Comparison of ENCODE assay signal across 10 cellular contexts in the genomic region with DNA sequence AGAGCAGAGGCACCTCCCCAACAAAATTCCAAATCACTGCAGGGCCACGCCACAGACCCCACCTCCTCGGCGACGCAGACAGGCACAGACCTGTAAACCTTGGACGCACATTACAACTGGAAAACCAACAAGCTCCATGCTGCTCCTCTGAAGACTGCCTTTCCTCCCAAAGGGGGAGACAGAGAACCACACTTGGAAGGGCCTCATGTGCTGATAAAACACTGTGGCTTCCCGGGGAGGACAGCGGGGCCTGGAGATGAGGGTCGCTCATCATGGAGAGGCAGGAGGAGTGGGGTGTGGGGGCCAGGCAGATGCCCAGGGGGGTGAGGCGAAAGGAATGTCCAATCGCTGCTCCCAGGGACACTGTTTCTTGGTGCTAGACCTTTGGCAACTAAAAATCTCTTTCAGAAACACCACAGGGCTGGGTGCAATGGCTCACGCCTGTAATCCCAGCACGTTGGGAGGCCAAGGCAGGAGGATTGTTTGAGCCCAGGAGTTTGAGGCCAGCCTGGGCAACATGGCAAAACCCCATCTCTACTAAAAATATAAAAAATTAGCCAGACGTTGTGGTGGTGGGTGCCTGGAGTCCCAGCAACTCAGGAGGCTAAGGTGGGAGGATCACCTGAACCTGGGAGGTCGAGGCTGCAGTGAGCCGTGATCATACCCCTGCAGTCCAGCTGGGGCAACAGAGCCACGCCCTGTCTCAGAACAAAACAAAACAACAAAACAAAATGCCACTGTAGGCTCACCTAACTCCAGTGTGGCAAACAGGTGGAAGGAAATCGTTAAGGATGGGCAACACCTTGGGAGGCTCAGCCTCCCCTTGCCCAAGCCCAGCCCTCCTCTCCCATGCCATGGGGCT. TPM values are rescaled to one million over a fixed set of nuclear protein-coding genes. Genes with fewer than 3 reads are reported as not detected.
DNase-seq lines count a peak whose midpoint lies in the region; ATAC-seq and TF ChIP-seq lines count a peak whose summit lies in the region.
"Had no signal": no experiment of that assay in that cellular context is flagged by ENCODE, and none has a peak within 500 bp of the region (broad histone marks: within the 10 kb centered on the region; RNA-seq: fewer than 3 reads in every experiment).

No MANE protein-coding gene starts in this region.

- H3K4me3 Mint-ChIP-seq in GM23338 = no peak overlapping the region
- H3K4me3 Mint-ChIP-seq: IgD-negative memory B cell had no signal

- H3K9me3 ChIP-seq in SK-N-SH = no peaks in the 10 kb centered on the region

- WGBS in SK-N-SH (ENCODE audit: low lambda C conversion rate) = 86% methylated on average over 17 of the region's 17 CpGs

- H3K9ac ChIP-seq in SK-N-SH = no peak overlapping the region

- H3F3A ChIP-seq in GM23338 (replicated peaks; ENCODE audit: low read depth) (peaks cover 4% of the 10 kb centered on the region; the same call in 1 of the 2 replicates), SK-N-SH (replicated peaks; ENCODE audit: insufficient read depth) (no peaks in the 10 kb centered on the region)

- peaks cover 2% of the 10 kb centered on the region for H3K27me3 Mint-ChIP-seq in GM23338 (ENCODE audit: insufficient read depth, low read depth, poor library complexity)
- H3K27me3 Mint-ChIP-seq: IgD-negative memory B cell had no signal

- CTCF ChIA-PET in SK-N-SH (lab: Yijun Ruan, JAX) = interaction anchor here (0.6 to 0.9 kb wide), 2 partner anchors 22 to 63 kb away, joined by 3 to 4 read pairs; no protein-coding TSS in a partner anchor

- H4K20me1 ChIP-seq in GM23338 (replicated peaks; ENCODE audit: insufficient read depth) (peaks cover 20% of the 10 kb centered on the region), SK-N-SH (ENCODE audit: insufficient read depth) (peaks cover 4% of the 10 kb centered on the region; the same call in 1 of the 2 replicates)

- peaks cover 82% of the 10 kb centered on the region for H3K79me2 ChIP-seq in GM23338 (replicated peaks; ENCODE audit: insufficient read depth)
- peaks cover 19% of the 10 kb centered on the region; the same call in 1 of the 2 replicates for H3K79me2 ChIP-seq in SK-N-SH (ENCODE audit: insufficient read depth)

- ATAC-seq in GM23338 (peak; percentile 85), GM18867 (IDR thresholded peaks at IDR 0.05; ENCODE audit: unreplicated experiment) (no peak), GM21526 (IDR thresholded peaks at IDR 0.05; ENCODE audit: low FRiP score, unreplicated experiment) (no peak)

- H3K27ac ChIP-seq in GM23338 (ENCODE audit: low read depth) (no peak overlapping the region), SK-N-SH (ENCODE audit: low read depth in 2 of 2, low read length in 1 of 2) (no peak overlapping the region)

- H3K27me3 ChIP-seq in GM23338 (ENCODE audit: insufficient read depth) = no peaks in the 10 kb centered on the region
- no peaks in the 10 kb centered on the region for H3K27me3 ChIP-seq in SK-N-SH (ENCODE audit: insufficient read depth)

- peaks cover 9% of the 10 kb centered on the region; the same call in 2 of the 3 replicates for H3K9me3 Mint-ChIP-seq in GM23338
- H3K9me3 Mint-ChIP-seq: IgD-negative memory B cell had no signal

- H3K9me2 ChIP-seq in GM23338 (ENCODE audit: insufficient read depth) (no peaks in the 10 kb centered on the region), SK-N-SH (no peaks in the 10 kb centered on the region)

- TF ChIP-seq CTCF in GM23338 (conservative IDR thresholded peaks at IDR 0.05; ENCODE audit: low read depth in 2 of 2) (peak; percentile 64 to 90), SK-N-SH (IDR thresholded peaks at IDR 0.05) (peak; percentile 35), fibroblast of villous mesenchyme (IDR thresholded peaks at IDR 0.05; ENCODE audit: insufficient read depth, low read depth, low read length) (peak; percentile 60), retinal pigment epithelial cell (conservative IDR thresholded peaks at IDR 0.05; ENCODE audit: low read depth, low read length) (peak; percentile 36)

- H3K4me3 ChIP-seq in GM23338 (no peak overlapping the region), SK-N-SH (ENCODE audit: low read depth in 2 of 2, low read length in 1 of 2) (no peak overlapping the region), fibroblast of villous mesenchyme (ENCODE audit: low read depth, low read length) (no peak overlapping the region), retinal pigment epithelial cell (ENCODE audit: low read length) (no peak overlapping the region)

- peak; percentile 76 for DNase-seq in GM23338 (ENCODE audit: low spot score)
- DNase-seq in SK-N-SH = no peak
- DNase-seq in fibroblast of villous mesenchyme (ENCODE audit: low read depth) = peak; percentile 53
- no peak for DNase-seq in retinal pigment epithelial cell (ENCODE audit: low read depth)
- no peak for DNase-seq in NCI-H2171 (lab: John Stamatoyannopoulos, UW)
- DNase-seq in amniotic stem cell (lab: John Stamatoyannopoulos, UW) = no peak
- DNase-seq: effector memory CD4-positive, alpha-beta T cell had no signal

- H3K4me2 ChIP-seq in GM23338 = no peak overlapping the region
- no peak overlapping the region for H3K4me2 ChIP-seq in SK-N-SH

- no peak for TF ChIP-seq EP300 in SK-N-SH (IDR thresholded peaks at IDR 0.05; ENCODE audit: borderline replicate concordance in 1 of 2, low read depth in 1 of 2, low read length in 1 of 2)

- TF ChIP-seq RAD21 in SK-N-SH (IDR thresholded peaks at IDR 0.05; ENCODE audit: low read length) = peak; percentile 53

- H2AFZ ChIP-seq in GM23338 (no peak overlapping the region), SK-N-SH (ENCODE audit: low read depth) (no peak overlapping the region)

- H3K4me1 Mint-ChIP-seq in GM23338 = peaks cover 33% of the 10 kb centered on the region

- H3K36me3 ChIP-seq in GM23338 (ENCODE audit: insufficient read depth) (no peaks in the 10 kb centered on the region), SK-N-SH (replicated peaks in 1 of 2; ENCODE audit: control insufficient read depth in 1 of 2, insufficient read depth in 2 of 2, low read length in 1 of 2) (no peaks in the 10 kb centered on the region)

- H3K4me1 ChIP-seq in GM23338 (ENCODE audit: insufficient read depth) (peaks cover 19% of the 10 kb centered on the region), SK-N-SH (ENCODE audit: control insufficient read depth in 1 of 2, insufficient read depth in 2 of 2, low read depth in 1 of 2, low read length in 1 of 2) (peaks cover 0 to 5% of the 10 kb centered on the region in 2 experiments; a peak in 1 of 4 replicates)

- H3K27ac Mint-ChIP-seq in GM23338 = 0 out of 2 replicates have a peak overlapping the region, but pooled peaks have one; percentile 5
- H3K27ac Mint-ChIP-seq: IgD-negative memory B cell had no signal

- POLR2A ChIA-PET in SK-N-SH (lab: Yijun Ruan, JAX) = no interaction called here

- peaks cover 29% of the 10 kb centered on the region for H3K36me3 Mint-ChIP-seq in GM23338 (ENCODE audit: low read depth)

TF ChIP-seq in GM23338, 12 proteins besides CTCF, POLR2A, EP300 and RAD21 (continues in another document):
- TF ChIP-seq EZH2 (IDR thresholded peaks at IDR 0.05; ENCODE audit: low read depth, unreplicated experiment) (no peak), EZH2phosphoT487 (IDR thresholded peaks at IDR 0.05; ENCODE audit: unreplicated experiment) (no peak), CREB1 (CRISPR knock-in tag; IDR thresholded peaks at IDR 0.05; ENCODE audit: low read depth) (no peak), STAT1 (IDR thresholded peaks at IDR 0.05; ENCODE audit: unreplicated experiment) (no peak), ZNF114 (CRISPR knock-in tag; IDR thresholded peaks at IDR 0.05) (no peak)
- TF ChIP-seq, protein P1, sequence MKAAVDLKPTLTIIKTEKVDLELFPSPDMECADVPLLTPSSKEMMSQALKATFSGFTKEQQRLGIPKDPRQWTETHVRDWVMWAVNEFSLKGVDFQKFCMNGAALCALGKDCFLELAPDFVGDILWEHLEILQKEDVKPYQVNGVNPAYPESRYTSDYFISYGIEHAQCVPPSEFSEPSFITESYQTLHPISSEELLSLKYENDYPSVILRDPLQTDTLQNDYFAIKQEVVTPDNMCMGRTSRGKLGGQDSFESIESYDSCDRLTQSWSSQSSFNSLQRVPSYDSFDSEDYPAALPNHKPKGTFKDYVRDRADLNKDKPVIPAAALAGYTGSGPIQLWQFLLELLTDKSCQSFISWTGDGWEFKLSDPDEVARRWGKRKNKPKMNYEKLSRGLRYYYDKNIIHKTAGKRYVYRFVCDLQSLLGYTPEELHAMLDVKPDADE (IDR thresholded peaks at IDR 0.05) = no peak

TF ChIP-seq in SK-N-SH, 30 proteins besides CTCF, POLR2A, EP300 and RAD21:
- TF ChIP-seq SMC3 (IDR thresholded peaks at IDR 0.05; ENCODE audit: low read depth, low read length) (0 out of 2 replicates have a peak, but pooled peaks have one; percentile 25), MXI1 (IDR thresholded peaks at IDR 0.05; ENCODE audit: low read depth, low read length) (no peak), GATA2 (CRISPR knock-in tag; IDR thresholded peaks at IDR 0.05) (no peak)
TF ChIP-seq in SK-N-SH: peak in this region for 1.

RNA-seq across cellular contexts. Expression of a gene that starts 53.8 kb away (rescaled TPM):
- total RNA-seq in GM23338 (2014; rRNA removed; shearing (Covaris generic)) = 57.8 and 63.8 TPM in 2 replicates
- polyA plus RNA-seq in GM23338 (2016; fragmentation: Nextera tagmentation; extraction: Ambion mirVana) (40.2 and 40.8 TPM in 2 replicates), SK-N-SH (2012; rRNA removed) (32.2 and 33.5 TPM in 2 replicates)
- polyA plus RNA-seq in SK-N-SH (2012; cell fraction: cytosol; rRNA removed) = 29.7 and 42.6 TPM in 2 replicates
- 34.5 and 35.2 TPM in 2 replicates for polyA plus RNA-seq in SK-N-SH (2012; cell fraction: nucleus; rRNA removed)
- 38.4 and 39.3 TPM in 2 replicates for total RNA-seq in fibroblast of villous mesenchyme

Comparison
In these comparisons a context has a peak if more than half of its experiments do, and no peak if none do; other contexts are left out.
1. DNase-seq: peak in GM23338 (single experiment) and fibroblast of villous mesenchyme (single experiment); none in SK-N-SH (single experiment), retinal pigment epithelial cell (single experiment), NCI-H2171 (single experiment) and amniotic stem cell (single experiment).
2. Peak in every context shown above with its lines, with median percentiles within 50 percentile points of each other: CTCF ChIP-seq.